In the genomic region with DNA sequence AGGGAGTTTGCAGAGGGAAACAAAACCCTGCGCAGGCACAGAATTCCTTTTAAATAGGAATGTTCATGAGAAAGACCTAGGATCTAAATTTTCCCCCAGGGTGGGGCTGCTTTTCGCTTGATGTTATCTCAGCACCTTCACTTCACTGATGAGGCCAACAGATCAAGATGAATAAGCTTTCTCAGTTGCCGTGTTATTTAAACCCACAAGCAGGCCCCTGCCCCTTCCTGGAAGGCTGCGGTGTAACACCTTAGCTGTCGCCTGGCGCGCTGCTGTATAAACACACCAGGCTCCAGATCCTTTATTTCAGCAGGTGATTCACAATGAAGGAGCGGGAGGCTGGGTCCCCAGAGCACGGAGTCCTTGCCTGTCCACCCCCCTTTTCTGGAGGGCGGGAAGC, we compare ENCODE assay signal across 8 cellular contexts.
DNase-seq lines count a peak whose midpoint lies in the region; ATAC-seq and TF ChIP-seq lines count a peak whose summit lies in the region.

No MANE protein-coding gene starts in this region.

- H3K36me3 Mint-ChIP-seq in activated naive CD4-positive, alpha-beta T cell treated with anti-CD3 and anti-CD28 coated beads, Interleukin-2, amount 50 U/mL, for 72 hours = peaks cover 0 to 4% of the 10 kb centered on the region in 2 donors
- no peaks in the 10 kb centered on the region for H3K36me3 Mint-ChIP-seq in HFFc6 (ENCODE audit: low read depth)

- no peaks in the 10 kb centered on the region for H3K27me3 ChIP-seq in MG63

- TF ChIP-seq CTCF in HFFc6 (IDR thresholded peaks at IDR 0.05) (no peak), GM10248 (IDR thresholded peaks at IDR 0.05; ENCODE audit: control extremely low read depth, extremely low read depth, low read depth, missing control alignments) (no peak)

- peaks cover 9% of the 10 kb centered on the region for H3K27me3 Mint-ChIP-seq in HFFc6 (ENCODE audit: insufficient read depth)

- CTCF ChIA-PET in GM10248 (lab: Yijun Ruan, JAX) = interaction anchor here (1.4 kb wide), 1 partner anchor 82 kb away, joined by 3 read pairs; no protein-coding TSS in a partner anchor

- no peaks in the 10 kb centered on the region for H3K4me1 Mint-ChIP-seq in HFFc6 (ENCODE audit: low read depth)

- H3K9me3 ChIP-seq in MG63 = no peaks in the 10 kb centered on the region

- no peaks in the 10 kb centered on the region for H3K36me3 ChIP-seq in MG63

- H3K9me3 Mint-ChIP-seq in activated naive CD4-positive, alpha-beta T cell treated with anti-CD3 and anti-CD28 coated beads, Interleukin-2, amount 50 U/mL, for 72 hours = peaks cover 3 to 18% of the 10 kb centered on the region in 2 donors
- no peaks in the 10 kb centered on the region for H3K9me3 Mint-ChIP-seq in HFFc6

- H3K4me3 ChIP-seq in MG63 = no peak overlapping the region

- ATAC-seq in activated naive CD4-positive, alpha-beta T cell treated with anti-CD3 and anti-CD28 coated beads, Interleukin-2, amount 50 U/mL, for 72 hours = peak; percentile 99
- ATAC-seq in GM21529 (IDR thresholded peaks at IDR 0.05; ENCODE audit: unreplicated experiment) = no peak

- H3K27ac Mint-ChIP-seq in activated naive CD4-positive, alpha-beta T cell treated with anti-CD3 and anti-CD28 coated beads, Interleukin-2, amount 50 U/mL, for 72 hours = peak overlapping the region; percentile 90 to 92
- no peak overlapping the region for H3K27ac Mint-ChIP-seq in HFFc6

- POLR2A ChIA-PET in GM10248 (lab: Yijun Ruan, JAX) = no interaction called here

- peak; percentile 9 for DNase-seq in HT1080 (ENCODE audit: low read depth)
- DNase-seq in T-helper 9 cell = peak; percentile 36
- DNase-seq in activated naive CD4-positive, alpha-beta T cell treated with anti-CD3 and anti-CD28 coated beads, Interleukin-2, amount 50 U/mL, for 72 hours (ENCODE audit: low spot score in 2 of 2) = peak; percentile 77 to 87
- DNase-seq in stimulated activated CD4-positive, alpha-beta T cell treated with anti-CD3 and anti-CD28 coated beads, Interleukin-4, amount 100 ng/mL, for 1 hour = peak; percentile 70
- DNase-seq in HFFc6 = no peak
- DNase-seq in MG63 = no peak
- DNase-seq in GM10248 (ENCODE audit: extremely low spot score) = no peak

- H3K4me3 Mint-ChIP-seq in HFFc6 = no peak overlapping the region

Comparison
In these comparisons a context has a peak if more than half of its experiments do, and no peak if none do; other contexts are left out.
1. DNase-seq: peak in HT1080 (single experiment), T-helper 9 cell (single experiment), activated naive CD4-positive, alpha-beta T cell treated with anti-CD3 and anti-CD28 coated beads, Interleukin-2, amount 50 U/mL, for 72 hours (2 of 2) and stimulated activated CD4-positive, alpha-beta T cell treated with anti-CD3 and anti-CD28 coated beads, Interleukin-4, amount 100 ng/mL, for 1 hour (single experiment); none in HFFc6 (single experiment), MG63 (single experiment) and GM10248 (single experiment).